Comparison of ENCODE assay signal across 22 cellular contexts in the genomic region with DNA sequence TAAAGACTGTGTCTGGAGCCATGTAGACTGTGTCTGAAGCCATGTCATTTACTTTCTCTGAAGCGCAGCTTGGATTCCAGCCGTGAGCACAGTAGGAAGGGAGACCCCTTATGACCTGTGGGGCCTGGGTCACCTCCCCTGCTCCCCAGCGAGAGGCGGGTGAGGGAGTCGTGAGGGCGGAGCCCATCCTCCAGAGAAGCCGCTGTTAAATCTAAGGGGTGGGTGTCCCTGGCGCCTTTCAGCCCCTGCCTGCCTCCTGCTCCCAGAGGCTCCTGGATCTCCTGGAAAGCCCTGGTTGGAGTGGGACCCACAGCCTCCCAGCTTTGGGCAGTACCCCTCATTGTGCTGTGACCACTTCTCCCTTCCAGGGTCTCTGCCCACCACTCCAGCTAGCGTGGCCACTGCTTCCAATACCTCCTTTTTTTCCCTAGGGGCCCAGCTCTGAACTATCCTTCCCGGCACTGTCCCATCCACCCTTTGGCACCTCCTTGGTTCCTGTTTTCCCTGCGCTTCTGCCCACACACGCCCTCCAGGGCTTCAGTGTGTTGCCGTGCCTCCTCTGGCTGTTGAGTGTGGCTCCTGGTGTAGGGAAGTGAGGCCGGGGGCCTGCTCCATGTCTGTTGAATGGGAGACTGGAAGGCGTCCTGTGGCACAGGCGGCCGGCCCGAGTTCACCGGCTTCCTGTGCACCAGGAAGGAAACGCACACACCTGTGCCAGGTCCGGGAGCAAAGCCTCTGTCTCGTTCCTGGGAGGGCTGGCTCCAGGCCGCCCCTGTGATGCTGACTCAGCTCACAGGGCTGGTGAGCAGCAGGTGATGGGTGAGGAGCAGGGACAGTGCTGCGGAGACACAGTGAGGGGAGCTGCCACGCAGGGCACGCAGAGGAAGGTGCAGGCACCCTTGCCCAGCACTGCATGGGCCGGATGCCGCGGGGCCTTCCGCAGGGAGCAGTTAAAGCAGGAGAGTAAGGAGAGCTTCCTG. TPM values are rescaled to one million over a fixed set of nuclear protein-coding genes. Genes with fewer than 3 reads are reported as not detected.
DNase-seq lines count a peak whose midpoint lies in the region; ATAC-seq and TF ChIP-seq lines count a peak whose summit lies in the region.
"Had no signal": no experiment of that assay in that cellular context is flagged by ENCODE, and none has a peak within 500 bp of the region (broad histone marks: within the 10 kb centered on the region; RNA-seq: fewer than 3 reads in every experiment).

No MANE protein-coding gene starts in this region.

- ATAC-seq in stimulated activated naive CD8-positive, alpha-beta T cell treated with anti-CD3 and anti-CD28 coated beads, Interleukin-15, amount 100 ng/mL, for 72 hours = no peak
- ATAC-seq in stimulated activated naive CD8-positive, alpha-beta T cell treated with anti-CD3 and anti-CD28 coated beads, Interleukin-15, Interleukin-2, amounts not matched to agents 100 U/mL and 50 U/mL, for 24 hours = no peak
- ATAC-seq in aorta (ENCODE audit: low FRiP score) = no peak
- ATAC-seq in omental fat pad (ENCODE audit: low FRiP score) = no peak
- no peak for ATAC-seq in HG02870 (IDR thresholded peaks at IDR 0.05; ENCODE audit: unreplicated experiment)
- ATAC-seq: CD8-positive, alpha-beta T cell; effector memory CD8-positive, alpha-beta T cell had no signal

- H3K27me3 ChIP-seq in ectodermal cell (ENCODE audit: control insufficient read depth, insufficient read depth, low read length, poor library complexity, severe bottlenecking) = no peaks in the 10 kb centered on the region
- H3K27me3 ChIP-seq in aorta (ENCODE audit: control insufficient read depth in 1 of 2, insufficient read depth in 2 of 2, low read length in 1 of 2) = no peaks in the 10 kb centered on the region

- peaks cover 47% of the 10 kb centered on the region for H3K4me1 Mint-ChIP-seq in stimulated activated naive CD8-positive, alpha-beta T cell treated with anti-CD3 and anti-CD28 coated beads, Interleukin-15, amount 100 ng/mL, for 72 hours
- H3K4me1 Mint-ChIP-seq in neural crest cell = peaks cover 13% of the 10 kb centered on the region

- no peaks in the 10 kb centered on the region for H3K9me3 ChIP-seq in ectodermal cell (ENCODE audit: control insufficient read depth, low read length)
- H3K9me3 ChIP-seq in aorta (ENCODE audit: control insufficient read depth, low read length) = no peaks in the 10 kb centered on the region

- H3K36me3 Mint-ChIP-seq in neural crest cell (ENCODE audit: low read depth) = peaks cover 35% of the 10 kb centered on the region

- intact Hi-C loops in aorta (cut with DNase I) = no loop called here

- H3K27me3 Mint-ChIP-seq in stimulated activated naive CD8-positive, alpha-beta T cell treated with anti-CD3 and anti-CD28 coated beads, Interleukin-15, amount 100 ng/mL, for 72 hours = no peaks in the 10 kb centered on the region
- peaks cover 4% of the 10 kb centered on the region for H3K27me3 Mint-ChIP-seq in neural crest cell (ENCODE audit: low read depth)
- H3K27me3 Mint-ChIP-seq: effector memory CD8-positive, alpha-beta T cell had no signal

- H3K27ac ChIP-seq in ectodermal cell (ENCODE audit: insufficient read depth, low read depth, low read length, poor library complexity, severe bottlenecking) (peak overlapping the region; percentile 2), aorta (ENCODE audit: low read depth in 1 of 2, low read length in 2 of 2) (no peak overlapping the region)

- DNase-seq in stimulated activated naive CD8-positive, alpha-beta T cell treated with anti-CD3 and anti-CD28 coated beads, Interleukin-15, amount 100 ng/mL, for 72 hours = no peak
- DNase-seq in stimulated activated naive CD8-positive, alpha-beta T cell treated with anti-CD3 and anti-CD28 coated beads, Interleukin-15, Interleukin-2, amounts not matched to agents 100 U/mL and 50 U/mL, for 24 hours = no peak
- DNase-seq in neural crest cell (ENCODE audit: low read depth, low spot score) (no peak), aorta (peak; percentile 35 to 68), omental fat pad (ENCODE audit: low spot score) (no peak)
- DNase-seq in stimulated activated CD4-positive, alpha-beta T cell treated with anti-CD3 and anti-CD28 coated beads, Interleukin-4, amount 100 ng/mL, for 1 hour = no peak
- DNase-seq: ACHN; activated CD4-positive, alpha-beta T cell treated with anti-CD3 and anti-CD28 coated beads, Interleukin-2, amount 50 U/mL, for 1 hour; activated naive CD4-positive, alpha-beta T cell treated with Interleukin-2 at 50 U/mL for 16 hours; CD8-positive, alpha-beta T cell; central memory CD4-positive, alpha-beta T cell; effector memory CD8-positive, alpha-beta T cell; NCI-H187; NCI-H446; NK-92 treated with Interleukin-12 subunit alpha and Interleukin-12 subunit beta, amount 100 ng/mL, for 24 hours; stimulated activated CD8-positive, alpha-beta memory T cell treated with anti-CD3 and anti-CD28 coated beads, Interleukin-4, amount 100 ng/mL, for 48 hours had no signal

- WGBS in ectodermal cell, 2 experiments = 94 to 96% methylated on average over 30 of the region's 30 CpGs
- WGBS in aorta, 2 donors = 90 to 91% methylated on average over 30 of the region's 30 CpGs

- H3K4me3 Mint-ChIP-seq in stimulated activated naive CD8-positive, alpha-beta T cell treated with anti-CD3 and anti-CD28 coated beads, Interleukin-15, amount 100 ng/mL, for 72 hours = no peak overlapping the region
- H3K4me3 Mint-ChIP-seq in neural crest cell = no peak overlapping the region
- H3K4me3 Mint-ChIP-seq: CD8-positive, alpha-beta T cell; effector memory CD8-positive, alpha-beta T cell had no signal

- no peak for TF ChIP-seq CTCF in neural crest cell (conservative IDR thresholded peaks at IDR 0.05)
- TF ChIP-seq CTCF in omental fat pad (IDR thresholded peaks at IDR 0.05) = no peak

- H3K4me1 ChIP-seq in ectodermal cell (ENCODE audit: control insufficient read depth, insufficient read depth, low read length) = no peaks in the 10 kb centered on the region
- H3K4me1 ChIP-seq in aorta (ENCODE audit: control insufficient read depth in 1 of 2, insufficient read depth in 2 of 2, low read length in 2 of 2) = no peaks in the 10 kb centered on the region

- H3K4me3 ChIP-seq in ectodermal cell (ENCODE audit: insufficient read depth, low read depth, low read length) = no peak overlapping the region
- no peak overlapping the region for H3K4me3 ChIP-seq in aorta (ENCODE audit: low read length in 2 of 2)

- H3K9me3 Mint-ChIP-seq in stimulated activated naive CD8-positive, alpha-beta T cell treated with anti-CD3 and anti-CD28 coated beads, Interleukin-15, amount 100 ng/mL, for 72 hours = peaks cover 0 to 7% of the 10 kb centered on the region in 2 donors
- H3K9me3 Mint-ChIP-seq in neural crest cell = peaks cover 3% of the 10 kb centered on the region
- H3K9me3 Mint-ChIP-seq: CD8-positive, alpha-beta T cell; effector memory CD8-positive, alpha-beta T cell had no signal

- peak overlapping the region; percentile 20 to 48 for H3K27ac Mint-ChIP-seq in stimulated activated naive CD8-positive, alpha-beta T cell treated with anti-CD3 and anti-CD28 coated beads, Interleukin-15, amount 100 ng/mL, for 72 hours
- H3K27ac Mint-ChIP-seq in neural crest cell (ENCODE audit: unreplicated experiment) = peak overlapping the region; percentile 57
- H3K27ac Mint-ChIP-seq: CD8-positive, alpha-beta T cell had no signal

- H3K36me3 ChIP-seq in ectodermal cell (ENCODE audit: control insufficient read depth, insufficient read depth, low read length) = peaks cover 19% of the 10 kb centered on the region
- H3K36me3 ChIP-seq in aorta (ENCODE audit: control insufficient read depth in 1 of 2, insufficient read depth in 2 of 2, low read length in 1 of 2) = no peaks in the 10 kb centered on the region

RNA-seq across cellular contexts. Expression of gene ATP4B, which starts 29.4 kb away (rescaled TPM):
- polyA plus RNA-seq in ectodermal cell (2013, experiment 1 of 4) = not detected
- polyA plus RNA-seq in ectodermal cell (2013, experiment 2 of 4) = not detected
- not detected for polyA plus RNA-seq in ectodermal cell (2013, experiment 3 of 4)
- polyA plus RNA-seq in ectodermal cell (2013, experiment 4 of 4) = not detected
- total RNA-seq in neural crest cell = not detected in 2 replicates
- not detected for total RNA-seq in aorta
- not detected for polyA plus RNA-seq in aorta
- total RNA-seq in omental fat pad = not detected
- total RNA-seq: CD8-positive, alpha-beta T cell; lung microvascular endothelial cell; myocyte; RPMI7951; temporal lobe had no signal

RNA-seq across cellular contexts. Expression of gene GRK1, which starts 38.4 kb away (rescaled TPM):
- 0.69 TPM for polyA plus RNA-seq in ectodermal cell (2013, experiment 1 of 4)
- 1.3 TPM for polyA plus RNA-seq in ectodermal cell (2013, experiment 2 of 4)
- 0.43 TPM for polyA plus RNA-seq in ectodermal cell (2013, experiment 3 of 4)
- 0.24 TPM for polyA plus RNA-seq in ectodermal cell (2013, experiment 4 of 4)
- total RNA-seq in neural crest cell (0.77 and 1.5 TPM in 2 replicates), aorta (under 1 TPM in 1 of 2 donors, not detected in 1; 0.10 TPM), omental fat pad (not detected)
- polyA plus RNA-seq in aorta = not detected
- total RNA-seq: CD8-positive, alpha-beta T cell; lung microvascular endothelial cell; myocyte; RPMI7951 had no signal

RNA-seq across cellular contexts. Expression of gene TFDP1, which starts 44.0 kb away (rescaled TPM):
- polyA plus RNA-seq in ectodermal cell (2013, experiment 1 of 4) = 118 TPM
- polyA plus RNA-seq in ectodermal cell (2013, experiment 2 of 4) = 108 TPM
- polyA plus RNA-seq in ectodermal cell (2013, experiment 3 of 4) = 92.3 TPM
- polyA plus RNA-seq in ectodermal cell (2013, experiment 4 of 4) = 96.5 TPM
- total RNA-seq in neural crest cell (105 and 108 TPM in 2 replicates), aorta (10 to 100 TPM; 29.7 to 36.6 TPM), omental fat pad (10 to 100 TPM; 32.6 to 59.6 (median 44.4) TPM)
- 10 to 100 TPM; 17.4 to 36.4 TPM for polyA plus RNA-seq in aorta

Comparison
In these comparisons a context has a peak if more than half of its experiments do, and no peak if none do; other contexts are left out.
1. DNase-seq: peak in aorta (2 of 2); none in stimulated activated naive CD8-positive, alpha-beta T cell treated with anti-CD3 and anti-CD28 coated beads, Interleukin-15, amount 100 ng/mL, for 72 hours (0 of 2), stimulated activated naive CD8-positive, alpha-beta T cell treated with anti-CD3 and anti-CD28 coated beads, Interleukin-15, Interleukin-2, amounts not matched to agents 100 U/mL and 50 U/mL, for 24 hours (single experiment), neural crest cell (single experiment), omental fat pad (single experiment) and stimulated activated CD4-positive, alpha-beta T cell treated with anti-CD3 and anti-CD28 coated beads, Interleukin-4, amount 100 ng/mL, for 1 hour (single experiment).